ENCODE assay signal across 23 cellular contexts in the genomic region with DNA sequence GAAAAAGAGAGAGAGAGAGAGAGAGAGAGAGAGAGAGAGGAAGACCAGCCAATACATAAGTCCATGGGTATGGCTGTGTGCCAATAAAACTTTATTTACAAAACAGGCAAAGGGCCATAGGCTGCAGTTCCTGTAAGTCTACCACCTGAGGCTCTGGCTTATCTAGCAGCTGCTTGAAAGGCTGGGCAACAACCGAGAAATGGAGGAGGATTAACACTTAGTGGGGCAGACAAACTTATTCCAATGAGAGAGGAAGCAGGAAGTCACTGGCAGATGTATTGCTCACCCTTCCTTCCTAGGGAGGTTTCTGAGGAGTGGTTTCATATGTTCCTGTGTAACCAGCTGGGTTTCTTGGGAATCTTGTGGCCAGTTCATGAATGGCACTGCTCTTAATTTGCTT. TPM values are rescaled to one million over a fixed set of nuclear protein-coding genes. Genes with fewer than 3 reads are reported as not detected.
A peak's percentile ranks its signal among the peaks of the same experiment; 100 is the strongest.
DNase-seq lines count a peak whose midpoint lies in the region; ATAC-seq and TF ChIP-seq lines count a peak whose summit lies in the region.
"Had no signal": no experiment of that assay in that cellular context is flagged by ENCODE, and none has a peak within 500 bp of the region (broad histone marks: within the 10 kb centered on the region; RNA-seq: fewer than 3 reads in every experiment).

No MANE protein-coding gene starts in this region.

- no peak overlapping the region for H2BK5ac ChIP-seq in mesenchymal stem cell (ENCODE audit: low read depth, low read length, poor library complexity, severe bottlenecking)

- CTCF ChIA-PET in mammary epithelial cell (lab: Charles Lee; ENCODE audit: low non-redundant PET) = no interaction called here

- no peaks in the 10 kb centered on the region for H3K36me3 ChIP-seq in GM23338 (ENCODE audit: insufficient read depth)
- no peaks in the 10 kb centered on the region for H3K36me3 ChIP-seq in mammary epithelial cell (ENCODE audit: insufficient read depth, low read length)
- no peaks in the 10 kb centered on the region for H3K36me3 ChIP-seq in mesenchymal stem cell (ENCODE audit: control insufficient read depth in 1 of 2, insufficient read depth in 2 of 2, low read depth in 1 of 2, low read length in 2 of 2)
- H3K36me3 ChIP-seq: gastroesophageal sphincter, prostate gland had no signal

- no peak overlapping the region for H4K8ac ChIP-seq in mesenchymal stem cell (ENCODE audit: low read length)

- H3K4me2 ChIP-seq in GM23338 (no peak overlapping the region), mammary epithelial cell (ENCODE audit: insufficient read depth, low read depth, low read length) (no peak overlapping the region), mesenchymal stem cell (ENCODE audit: low read length, poor library complexity, severe bottlenecking) (no peak overlapping the region)
- H3K4me2 ChIP-seq: smooth muscle cell had no signal

- H3K27me3 ChIP-seq in GM23338 (ENCODE audit: insufficient read depth) (no peaks in the 10 kb centered on the region), mammary epithelial cell (ENCODE audit: insufficient read depth, low read length) (no peaks in the 10 kb centered on the region), mesenchymal stem cell (ENCODE audit: control insufficient read depth in 1 of 2, insufficient read depth in 1 of 2, low read length in 2 of 2) (peaks cover 0 to 15% of the 10 kb centered on the region in 2 experiments)

- H3K9me2 ChIP-seq in GM23338 (ENCODE audit: insufficient read depth) = no peaks in the 10 kb centered on the region

- H3K27ac ChIP-seq in GM23338 (ENCODE audit: low read depth) (no peak overlapping the region), mammary epithelial cell (ENCODE audit: insufficient read depth, low read depth, low read length) (no peak overlapping the region), mesenchymal stem cell (ENCODE audit: low read length, poor library complexity, severe bottlenecking) (no peak overlapping the region)
- H3K27ac ChIP-seq: gastroesophageal sphincter, prostate gland had no signal

- BruUV-seq in mammary epithelial cell (replicated peaks; lab: Mats Ljungman, UMichigan) = no TSS peak

- H3K4me3 ChIP-seq in GM23338 = no peak overlapping the region
- no peak overlapping the region for H3K4me3 ChIP-seq in LNCaP clone FGC (ENCODE audit: low read depth, low read length)
- no peak overlapping the region for H3K4me3 ChIP-seq in mammary epithelial cell (replicated peaks in 1 of 3; ENCODE audit: insufficient read depth in 1 of 3, low read depth in 2 of 3, low read length in 3 of 3)
- H3K4me3 ChIP-seq in mesenchymal stem cell (ENCODE audit: insufficient read depth in 1 of 2, low read depth in 1 of 2, low read length in 2 of 2) = no peak overlapping the region
- H3K4me3 ChIP-seq: gastroesophageal sphincter, prostate gland, smooth muscle cell had no signal

- peaks cover 4% of the 10 kb centered on the region; the same call in 2 of the 3 replicates for H3K36me3 Mint-ChIP-seq in GM23338 (ENCODE audit: low read depth)

- WGBS in mammary epithelial cell (ENCODE audit: low coverage, missing lambda C conversion rate) = 80% methylated on average over 1 of the region's 1 CpG
- WGBS in mesenchymal stem cell = 5% methylated on average over 1 of the region's 1 CpG

- H2BK120ac ChIP-seq in mesenchymal stem cell (ENCODE audit: low read depth, low read length) = no peak overlapping the region

- no peak overlapping the region for H2BK12ac ChIP-seq in mesenchymal stem cell (ENCODE audit: low read length in 2 of 2)

- H2BK15ac ChIP-seq in mesenchymal stem cell (ENCODE audit: low read depth, poor library complexity, severe bottlenecking) = no peak overlapping the region

- H3K14ac ChIP-seq in mesenchymal stem cell (ENCODE audit: low read length in 2 of 2) = no peak overlapping the region

- H4K20me1 ChIP-seq in GM23338 (replicated peaks; ENCODE audit: insufficient read depth) (no peaks in the 10 kb centered on the region), mammary epithelial cell (ENCODE audit: insufficient read depth, low read length) (no peaks in the 10 kb centered on the region)

- no peaks in the 10 kb centered on the region for H3K9me3 Mint-ChIP-seq in GM23338

- no peak overlapping the region for H3K27ac Mint-ChIP-seq in GM23338
- H3K27ac Mint-ChIP-seq: mesothelial cell of epicardium, nephron had no signal

- H3K79me1 ChIP-seq in mesenchymal stem cell (replicated peaks; ENCODE audit: low read length, poor library complexity, severe bottlenecking) = no peaks in the 10 kb centered on the region

- no peak for TF ChIP-seq CTCF in GM23338 (conservative IDR thresholded peaks at IDR 0.05; ENCODE audit: low read depth in 2 of 2)
- TF ChIP-seq CTCF in LNCaP clone FGC (IDR thresholded peaks at IDR 0.05; ENCODE audit: control insufficient read depth, extremely low read depth, insufficient read depth) = no peak
- no peak for TF ChIP-seq CTCF in mammary epithelial cell (conservative IDR thresholded peaks at IDR 0.05 in 1 of 2, IDR thresholded peaks at IDR 0.05 in 1 of 2; ENCODE audit: extremely low read depth in 1 of 2, insufficient read depth in 1 of 2, low read depth in 1 of 2, low read length in 2 of 2)
- no peak for TF ChIP-seq CTCF in GM20000 (IDR thresholded peaks at IDR 0.05; ENCODE audit: extremely low read depth, missing control alignments)

- peaks cover 5% of the 10 kb centered on the region for H3K4me1 Mint-ChIP-seq in GM23338

- H2AK5ac ChIP-seq in mesenchymal stem cell (ENCODE audit: low read length, severe bottlenecking) = no peak overlapping the region

- H3K9me3 ChIP-seq in mammary epithelial cell (replicated peaks; ENCODE audit: insufficient read depth, low read length) = no peaks in the 10 kb centered on the region
- H3K9me3 ChIP-seq in mesenchymal stem cell (ENCODE audit: control insufficient read depth, low read length) = peaks cover 3% of the 10 kb centered on the region
- H3K9me3 ChIP-seq: gastroesophageal sphincter, prostate gland had no signal

- DNase-seq in GM23338 (ENCODE audit: low spot score) (peak; percentile 16), LNCaP clone FGC (ENCODE audit: low read depth) (peak; percentile 52), mammary epithelial cell (peak; percentile 15), mesenchymal stem cell (peak; percentile 27), GM20000 (ENCODE audit: low spot score) (no peak), NCI-H1930 (lab: John Stamatoyannopoulos, UW) (no peak), T1000 (lab: John Stamatoyannopoulos, UW) (no peak)
- DNase-seq: activated CD4-positive, alpha-beta T cell treated with anti-CD3 and anti-CD28 coated beads, Interleukin-2, amount 50 U/mL, for 48 hours; activated naive CD4-positive, alpha-beta T cell treated with anti-CD3 and anti-CD28 coated beads, Interleukin-2, amount 50 U/mL, for 16 hours; activated T-cell treated with anti-CD3 and anti-CD28 coated beads, Interleukin-2, amount 50 U/mL, for 1 hour; H7; left cardiac atrium; NCI-H2081 treated with DMSO at 0.1 percent for 48 hours; NCI-H510A treated with DMSO at 0.1 percent for 48 hours; SHP77; stimulated activated CD4-positive, alpha-beta T cell treated with anti-CD3 and anti-CD28 coated beads, Interleukin-4, amount 100 ng/mL, for 4 hours had no signal

- H3K9ac ChIP-seq in mammary epithelial cell (ENCODE audit: insufficient read depth, low read length) = no peak overlapping the region
- no peak overlapping the region for H3K9ac ChIP-seq in mesenchymal stem cell (ENCODE audit: low read length)

- H3K18ac ChIP-seq in mesenchymal stem cell (ENCODE audit: low read depth in 1 of 2, low read length in 2 of 2) = no peak overlapping the region

- H4K91ac ChIP-seq in mesenchymal stem cell (ENCODE audit: low read length) = no peak overlapping the region

- H3K4ac ChIP-seq in mesenchymal stem cell (ENCODE audit: low read depth in 1 of 2, low read length in 2 of 2) = no peak overlapping the region

- no peak overlapping the region for H3K23ac ChIP-seq in mesenchymal stem cell (ENCODE audit: low read length in 2 of 2)

- in situ Hi-C loops in mammary epithelial cell (cut with MboI; ENCODE audit: low sequenced_read_pairs in 2 of 2) = no loop called here

- H3K79me2 ChIP-seq in GM23338 (replicated peaks; ENCODE audit: insufficient read depth) (no peaks in the 10 kb centered on the region), mammary epithelial cell (ENCODE audit: insufficient read depth, low read length) (no peaks in the 10 kb centered on the region)

- H3F3A ChIP-seq in GM23338 (replicated peaks; ENCODE audit: low read depth) = no peaks in the 10 kb centered on the region

- ATAC-seq in GM23338 (no peak), HG03354 (IDR thresholded peaks at IDR 0.05; ENCODE audit: poor library complexity, severe bottlenecking, unreplicated experiment) (no peak)
- ATAC-seq: gastroesophageal sphincter, left cardiac atrium had no signal

- intact Hi-C loops in mammary epithelial cell (cut with micrococcal nuclease) = no loop called here

- dilution Hi-C loops in mammary epithelial cell (cut with HindIII; ENCODE audit: low sequenced_read_pairs) = no loop called here

- H3K4me3 Mint-ChIP-seq in GM23338 = no peak overlapping the region
- H3K4me3 Mint-ChIP-seq: mesothelial cell of epicardium, nephron had no signal

- H2AFZ ChIP-seq in GM23338 (no peak overlapping the region), mammary epithelial cell (ENCODE audit: low read depth, low read length) (peak overlapping the region; percentile 59), mesenchymal stem cell (ENCODE audit: low read depth, low read length) (no peak overlapping the region)

- H3K27me3 Mint-ChIP-seq in GM23338 (ENCODE audit: insufficient read depth, low read depth, poor library complexity) = peaks cover 6% of the 10 kb centered on the region

- no peaks in the 10 kb centered on the region for H3K4me1 ChIP-seq in GM23338 (ENCODE audit: insufficient read depth)
- H3K4me1 ChIP-seq in mammary epithelial cell (ENCODE audit: insufficient read depth, low read length) = no peaks in the 10 kb centered on the region
- H3K4me1 ChIP-seq in mesenchymal stem cell (ENCODE audit: control insufficient read depth, insufficient read depth, low read depth, low read length) = peaks cover 2% of the 10 kb centered on the region
- H3K4me1 ChIP-seq: gastroesophageal sphincter, prostate gland had no signal

TF ChIP-seq in GM23338, 12 proteins besides CTCF, POLR2A, EP300 and RAD21 (continues in another document):
- TF ChIP-seq EZH2 (IDR thresholded peaks at IDR 0.05; ENCODE audit: low read depth, unreplicated experiment) (no peak), NANOG (IDR thresholded peaks at IDR 0.05; ENCODE audit: borderline replicate concordance) (no peak), ZNF114 (CRISPR knock-in tag; IDR thresholded peaks at IDR 0.05) (no peak)

RNA-seq across cellular contexts. Expression of a gene that starts 4.7 kb away (rescaled TPM):
- total RNA-seq in GM23338 (2014; rRNA removed; shearing (Covaris generic)) = 13.0 and 17.2 TPM in 2 replicates
- polyA plus RNA-seq in GM23338 (2016; fragmentation: Nextera tagmentation; extraction: Ambion mirVana) (7.4 and 9.4 TPM in 2 replicates), mammary epithelial cell (not detected)
- not detected for total RNA-seq in mammary epithelial cell
- polyA minus RNA-seq in mammary epithelial cell = not detected
- 1.2 TPM for polyA plus RNA-seq in mesenchymal stem cell (2013, experiment 1 of 2)
- 1.3 TPM for polyA plus RNA-seq in mesenchymal stem cell (2013, experiment 2 of 2)
- total RNA-seq: gastroesophageal sphincter; T-helper 1 cell treated with Interleukin-12 subunit alpha and Interleukin-12 subunit beta and Interleukin-4 antibody, amounts not matched to agents 30 ng/mL and 1 ng/mL, for 36 hours had no signal

RNA-seq across cellular contexts. Expression of a gene that starts 15.9 kb away (rescaled TPM):
- 15.8 and 16.8 TPM in 2 replicates for total RNA-seq in GM23338 (2014; rRNA removed; shearing (Covaris generic))
- 3.2 and 3.5 TPM in 2 replicates for polyA plus RNA-seq in GM23338 (2016; fragmentation: Nextera tagmentation; extraction: Ambion mirVana)
- 10 to 100 TPM in 1 of 2 donors, 1 to 10 TPM in 1; 9.7 to 12.0 TPM for total RNA-seq in mammary epithelial cell
- polyA plus RNA-seq in mammary epithelial cell = 8.7 TPM
- polyA minus RNA-seq in mammary epithelial cell = 13.8 TPM
- 7.9 TPM for polyA plus RNA-seq in mesenchymal stem cell (2013, experiment 1 of 2)
- polyA plus RNA-seq in mesenchymal stem cell (2013, experiment 2 of 2) = 7.6 TPM
- total RNA-seq: T-helper 1 cell treated with Interleukin-12 subunit alpha and Interleukin-12 subunit beta and Interleukin-4 antibody, amounts not matched to agents 30 ng/mL and 1 ng/mL, for 36 hours had no signal

Comparison
In these comparisons a context has a peak if more than half of its experiments do, and no peak if none do; other contexts are left out.
1. DNase-seq: peak in GM23338 (single experiment), LNCaP clone FGC (single experiment), mammary epithelial cell (single experiment) and mesenchymal stem cell (single experiment); none in GM20000 (single experiment), NCI-H1930 (0 of 2) and T1000 (single experiment).
2. RNA of a gene that starts 4.7 kb away (total RNA-seq): 13.0 to 17.2 TPM in GM23338; not detected in mammary epithelial cell; every median in the first group is over 10 times any median in the second.